Comparison of ENCODE assay signal across 24 cellular contexts in the genomic region with DNA sequence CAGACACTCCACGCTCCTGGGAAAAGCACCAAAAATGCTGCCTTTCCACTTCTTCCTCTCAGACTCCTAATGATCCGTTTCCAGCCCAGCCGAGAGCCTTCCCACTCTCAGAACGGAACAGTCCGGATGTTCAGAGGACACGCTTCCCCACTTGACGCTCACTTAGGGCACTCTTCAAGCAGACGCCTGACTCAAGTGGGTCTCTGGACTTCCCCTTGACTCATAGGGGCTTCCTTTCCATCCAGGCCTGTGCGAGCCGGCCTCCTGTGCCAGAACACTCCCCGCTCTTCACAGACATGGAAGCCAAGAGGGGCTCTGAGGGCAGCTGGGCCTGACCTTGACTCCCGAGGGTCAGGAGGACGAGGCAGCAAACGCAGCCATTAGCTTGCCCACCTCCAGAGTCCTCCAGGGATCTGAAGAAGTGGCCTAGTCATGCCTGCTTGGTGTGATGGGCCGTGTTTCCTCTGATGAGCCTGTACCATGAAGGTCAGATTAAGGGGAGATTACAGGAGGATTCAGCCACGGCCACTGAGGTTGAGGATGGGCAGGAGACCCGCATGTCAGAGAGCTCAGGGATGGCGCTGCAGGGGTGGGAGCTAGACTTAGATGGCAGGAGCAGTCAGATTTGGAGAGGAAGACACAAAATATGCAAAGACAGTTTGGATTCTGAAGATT.
DNase-seq lines count a peak whose midpoint lies in the region; ATAC-seq, FAIRE-seq and TF ChIP-seq lines count a peak whose summit lies in the region.
"Had no signal": no experiment of that assay in that cellular context is flagged by ENCODE, and none has a peak within 500 bp of the region (broad histone marks: within the 10 kb centered on the region; RNA-seq: fewer than 3 reads in every experiment).

No MANE protein-coding gene starts in this region.

- H3K27ac ChIP-seq in GM12878 (ENCODE audit: control insufficient read depth, insufficient read depth): no peak overlapping the region
- H3K27ac ChIP-seq in trophoblast cell (ENCODE audit: low read depth, low read length): no peak overlapping the region
- H3K27ac ChIP-seq: gastrocnemius medialis, right atrium auricular region had no signal

- H4K8ac ChIP-seq in trophoblast cell (ENCODE audit: low read depth, low read length): no peak overlapping the region

- ATAC-seq in GM12878 (peak; percentile 37), HG02798 (IDR thresholded peaks at IDR 0.05; ENCODE audit: poor library complexity, unreplicated experiment) (no peak)
- ATAC-seq: activated T-cell treated with anti-CD3 and anti-CD28 coated beads, Interleukin-2, amount 50 U/mL, for 72 hours; gastrocnemius medialis; natural killer cell had no signal

- no peak for FAIRE-seq in GM12878 (lab: Jason Lieb, UNC)
- FAIRE-seq: kidney, TTC549 had no signal

- intact Hi-C loops in GM12878 (cut with micrococcal nuclease; ENCODE audit: unreplicated experiment): no loop called here

- H3K79me2 ChIP-seq in GM12878 (ENCODE audit: control insufficient read depth, insufficient read depth, low read length): no peaks in the 10 kb centered on the region
- H3K79me2 ChIP-seq in trophoblast cell (ENCODE audit: control insufficient read depth, insufficient read depth, low read length, poor library complexity): no peaks in the 10 kb centered on the region

- BruUV-seq in GM12878 (replicated peaks; lab: Mats Ljungman, UMichigan): no TSS peak

- H2AK5ac ChIP-seq in trophoblast cell (ENCODE audit: low read length): no peak overlapping the region

- no peak for TF ChIP-seq POLR2A in GM12878 (IDR thresholded peaks at IDR 0.05; ENCODE audit: low read depth, low read length)

- no peak overlapping the region for H2BK120ac ChIP-seq in trophoblast cell (ENCODE audit: insufficient read depth, low read length, poor library complexity)

- no peaks in the 10 kb centered on the region for H3K36me3 ChIP-seq in GM12878 (ENCODE audit: control insufficient read depth in 2 of 2, insufficient read depth in 2 of 2, low read length in 1 of 2)
- H3K36me3 ChIP-seq in trophoblast cell (ENCODE audit: control insufficient read depth in 1 of 2, insufficient read depth in 2 of 2, low read length in 2 of 2): no peaks in the 10 kb centered on the region
- H3K36me3 ChIP-seq: gastrocnemius medialis, right atrium auricular region, uterus had no signal

- H3K4me3 ChIP-seq in GM12878: no peak overlapping the region
- no peak overlapping the region for H3K4me3 ChIP-seq in trophoblast cell (ENCODE audit: low read depth, low read length)
- H3K4me3 ChIP-seq: gastrocnemius medialis, right atrium auricular region, uterus had no signal

- H3K4me2 ChIP-seq in GM12878 (ENCODE audit: control insufficient read depth, insufficient read depth) (no peak overlapping the region; the same call in 1 of the 2 replicates), trophoblast cell (ENCODE audit: low read length) (no peak overlapping the region)

- H3K14ac ChIP-seq in trophoblast cell (ENCODE audit: low read length): no peak overlapping the region

- H2BK12ac ChIP-seq in trophoblast cell (ENCODE audit: low read length): no peak overlapping the region

- 28% methylated on average over 16 of the region's 18 CpGs for WGBS in GM12878 (ENCODE audit: insufficient coverage, insufficient replicate concordance, low lambda C conversion rate, missing lambda C conversion rate)
- no CpG with 5 or more reads among the region's 18 CpGs for WGBS in trophoblast cell (ENCODE audit: extremely low coverage, insufficient coverage, insufficient read length)

- no peak for TF ChIP-seq EP300 in GM12878 (IDR thresholded peaks at IDR 0.05; ENCODE audit: borderline replicate concordance in 1 of 2, control insufficient read depth in 1 of 2, low read depth in 2 of 2, low read length in 2 of 2)

- SMC1A ChIA-PET in GM12878 (lab: Charles Lee; ENCODE audit: uncharacterized antibody, unreplicated experiment): no interaction called here

- TF ChIP-seq CTCF in GM12878 (IDR thresholded peaks at IDR 0.05 in 2 of 3, conservative IDR thresholded peaks at IDR 0.05 in 1 of 3; ENCODE audit: control insufficient read depth in 2 of 3, extremely low read depth in 1 of 3, insufficient read depth in 1 of 3, low read depth in 3 of 3, low read length in 3 of 3): no peak

- no peak overlapping the region for H2AFZ ChIP-seq in GM12878 (ENCODE audit: control insufficient read depth, low read depth, low read length)
- no peak overlapping the region for H2AFZ ChIP-seq in trophoblast cell (ENCODE audit: insufficient read depth, low read length, poor library complexity)

- TF ChIP-seq RAD21 in GM12878 (IDR thresholded peaks at IDR 0.05; ENCODE audit: insufficient read depth, low read depth, low read length): no peak

- H4K20me1 ChIP-seq in GM12878 (ENCODE audit: control insufficient read depth, insufficient read depth): no peaks in the 10 kb centered on the region

- H3K4me1 ChIP-seq in GM12878 (ENCODE audit: control insufficient read depth, insufficient read depth, low read length) (peaks cover 5% of the 10 kb centered on the region; the same call in 1 of the 2 replicates), trophoblast cell (ENCODE audit: control insufficient read depth in 1 of 2, insufficient read depth in 2 of 2, low read length in 2 of 2) (peaks cover 28 to 34% of the 10 kb centered on the region in 2 experiments)
- H3K4me1 ChIP-seq: uterus had no signal

- CTCF ChIA-PET in GM12878 (lab: Yijun Ruan, JAX): no interaction called here

- in situ Hi-C loops in GM12878 (cut with MboI): no loop called here

- RAD21 ChIA-PET in GM12878 (lab: Charles Lee; ENCODE audit: unreplicated experiment): no interaction called here

- H3K18ac ChIP-seq in trophoblast cell (ENCODE audit: low read length): no peak overlapping the region

- H3K27me3 ChIP-seq in GM12878 (replicated peaks in 1 of 2; ENCODE audit: control insufficient read depth in 2 of 2, insufficient read depth in 2 of 2, low read length in 1 of 2): no peaks in the 10 kb centered on the region; a peak in 1 of 4 replicates
- H3K27me3 ChIP-seq in trophoblast cell (ENCODE audit: insufficient read depth, low read length): no peaks in the 10 kb centered on the region
- H3K27me3 ChIP-seq: right atrium auricular region, uterus had no signal

- no peak overlapping the region for H4K12ac ChIP-seq in trophoblast cell (ENCODE audit: low read depth, low read length)

- H2BK5ac ChIP-seq in trophoblast cell (ENCODE audit: low read depth, low read length, poor library complexity): no peak overlapping the region

- DNase-seq in DMS79 treated with DMSO at 0.1 percent for 48 hours (lab: John Stamatoyannopoulos, UW) (peak; percentile 86), NCI-H187 (lab: John Stamatoyannopoulos, UW) (peak; percentile 53 to 86), GM12878 (ENCODE audit: low read depth, low spot score) (no peak), trophoblast cell (no peak), NCI-H1436 (lab: John Stamatoyannopoulos, UW) (no peak)
- no peak for DNase-seq in activated CD8-positive, alpha-beta memory T cell treated with anti-CD3 and anti-CD28 coated beads, Interleukin-2, amount 50 U/mL, for 48 hours
- DNase-seq: activated naive CD4-positive, alpha-beta T cell treated with anti-CD3 and anti-CD28 coated beads, Interleukin-2, amount 10 ng/mL, durations not matched to agents 7 days and 5 days; activated T-cell treated with anti-CD3 and anti-CD28 coated beads, Interleukin-2, amount 50 U/mL, for 72 hours; effector CD8-positive, alpha-beta T cell; erythroblast; gastrocnemius medialis; GDM1; HFFc6; KG1; kidney; midbrain; natural killer cell; NCI-H146; NCI-H774; SW 1271; uterus had no signal

- no peak overlapping the region for H3K4ac ChIP-seq in trophoblast cell (ENCODE audit: low read depth, low read length)

- no peak overlapping the region for H3K23ac ChIP-seq in trophoblast cell (ENCODE audit: low read length)

- H4K91ac ChIP-seq in trophoblast cell (ENCODE audit: low read depth, low read length): peak overlapping the region; percentile 16

- POLR2A ChIA-PET in GM12878 (lab: Charles Lee): no interaction called here

- H3K9ac ChIP-seq in GM12878 (ENCODE audit: control insufficient read depth, insufficient read depth, low read length) (no peak overlapping the region), trophoblast cell (ENCODE audit: low read length) (no peak overlapping the region)

- peaks cover 8% of the 10 kb centered on the region for H3K79me1 ChIP-seq in trophoblast cell (ENCODE audit: low read length)

- H3K9me3 ChIP-seq in GM12878 (replicated peaks; ENCODE audit: control insufficient read depth, insufficient read depth, low read length): no peaks in the 10 kb centered on the region
- H3K9me3 ChIP-seq in trophoblast cell (ENCODE audit: insufficient read depth, low read depth, low read length): peaks cover 2% of the 10 kb centered on the region
- H3K9me3 ChIP-seq: gastrocnemius medialis, right atrium auricular region, uterus had no signal

TF ChIP-seq in GM12878, 131 proteins besides CTCF, POLR2A, EP300 and RAD21:
- no peak for TF ChIP-seq ZNF207 (IDR thresholded peaks at IDR 0.05; ENCODE audit: borderline replicate concordance)
- peak; percentile 30; the same call in 1 of the 2 replicates for TF ChIP-seq EED (IDR thresholded peaks at IDR 0.05; ENCODE audit: low read depth)
TF ChIP-seq in GM12878: peak in this region for 1.

Comparison
In these comparisons a context has a peak if more than half of its experiments do, and no peak if none do; other contexts are left out.
1. DNase-seq: peak in DMS79 treated with DMSO at 0.1 percent for 48 hours (single experiment) and NCI-H187 (2 of 2); none in GM12878 (single experiment), trophoblast cell (0 of 2), activated CD8-positive, alpha-beta memory T cell treated with anti-CD3 and anti-CD28 coated beads, Interleukin-2, amount 50 U/mL, for 48 hours (single experiment) and NCI-H1436 (single experiment).